10 cellular contexts compared by ENCODE assay signal in genomic region chr18:27073404-27073830, GRCh38.
A peak's percentile ranks its signal among the peaks of the same experiment; 100 is the strongest.
DNase-seq lines count a peak whose midpoint lies in the region; ATAC-seq and TF ChIP-seq lines count a peak whose summit lies in the region.
"Had no signal": no experiment of that assay in that cellular context is flagged by ENCODE, and none has a peak within 500 bp of the region (broad histone marks: within the 10 kb centered on the region; RNA-seq: fewer than 3 reads in every experiment).

No MANE protein-coding gene starts in this region.

- CTCF ChIA-PET in RWPE1 (lab: Yijun Ruan, JAX): no interaction called here
- CTCF ChIA-PET in PC-9 (lab: Charles Lee): no interaction called here

- no TSS peak for BruUV-seq in PC-9 (replicated peaks; lab: Mats Ljungman, UMichigan)

- H3K4me3 ChIP-seq in PC-9: no peak overlapping the region
- H3K4me3 ChIP-seq: suprapubic skin had no signal

- H3K27me3 ChIP-seq in PC-9 (ENCODE audit: insufficient read depth, low read depth): no peaks in the 10 kb centered on the region
- H3K27me3 ChIP-seq: suprapubic skin had no signal

- H3K4me1 ChIP-seq in PC-9 (replicated peaks; ENCODE audit: insufficient read depth): no peaks in the 10 kb centered on the region
- H3K4me1 ChIP-seq: suprapubic skin had no signal

- TF ChIP-seq CTCF in RWPE1 (conservative IDR thresholded peaks at IDR 0.05; ENCODE audit: low read depth) (no peak), PC-9 (conservative IDR thresholded peaks at IDR 0.05) (no peak)

- no peak overlapping the region for H3K4me2 ChIP-seq in PC-9

- no peaks in the 10 kb centered on the region for H3K79me2 ChIP-seq in PC-9 (ENCODE audit: low read depth)

- no peaks in the 10 kb centered on the region for H3K9me3 ChIP-seq in PC-9 (ENCODE audit: insufficient read depth, low read depth)
- H3K9me3 ChIP-seq: suprapubic skin had no signal

- H3K27ac ChIP-seq in RWPE1: no peak overlapping the region
- H3K27ac ChIP-seq in PC-9: no peak overlapping the region
- H3K27ac ChIP-seq: suprapubic skin had no signal

- no peaks in the 10 kb centered on the region for H4K20me1 ChIP-seq in PC-9 (ENCODE audit: insufficient read depth)

- H3F3A ChIP-seq in PC-9 (ENCODE audit: insufficient read depth, low read depth): no peaks in the 10 kb centered on the region

- H2AFZ ChIP-seq in PC-9: no peak overlapping the region

- no peaks in the 10 kb centered on the region for H3K9me2 ChIP-seq in PC-9 (ENCODE audit: insufficient read depth)

- intact Hi-C loops in PC-9 (cut with micrococcal nuclease; ENCODE audit: unreplicated experiment): no loop called here

- POLR2A ChIA-PET in RWPE1 (lab: Yijun Ruan, JAX; ENCODE audit: low non-redundant PET) (no interaction called here), PC-9 (lab: Charles Lee; ENCODE audit: unreplicated experiment) (no interaction called here)

- ATAC-seq in GM18861 (IDR thresholded peaks at IDR 0.05; ENCODE audit: unreplicated experiment) (peak; percentile 94), GM21526 (IDR thresholded peaks at IDR 0.05; ENCODE audit: low FRiP score, unreplicated experiment) (peak; percentile 96), HG03064 (IDR thresholded peaks at IDR 0.05; ENCODE audit: low read depth, unreplicated experiment) (peak; percentile 79), esophagus mucosa (no peak)

- no peaks in the 10 kb centered on the region for H3K36me3 ChIP-seq in PC-9 (ENCODE audit: low read depth)
- H3K36me3 ChIP-seq: suprapubic skin had no signal

- DNase-seq in RPMI8226: peak; percentile 88
- DNase-seq in RWPE1 (ENCODE audit: low spot score): no peak
- no peak for DNase-seq in PC-9
- DNase-seq in SIG-M5 treated with dmso at 0.1 percent for 504 hours (lab: John Stamatoyannopoulos, UW; ENCODE audit: unreplicated experiment): no peak
- DNase-seq: CD4-positive, CD25-positive, alpha-beta regulatory T cell had no signal
